ENCODE assay signal across 1 cellular context in the genomic region with DNA sequence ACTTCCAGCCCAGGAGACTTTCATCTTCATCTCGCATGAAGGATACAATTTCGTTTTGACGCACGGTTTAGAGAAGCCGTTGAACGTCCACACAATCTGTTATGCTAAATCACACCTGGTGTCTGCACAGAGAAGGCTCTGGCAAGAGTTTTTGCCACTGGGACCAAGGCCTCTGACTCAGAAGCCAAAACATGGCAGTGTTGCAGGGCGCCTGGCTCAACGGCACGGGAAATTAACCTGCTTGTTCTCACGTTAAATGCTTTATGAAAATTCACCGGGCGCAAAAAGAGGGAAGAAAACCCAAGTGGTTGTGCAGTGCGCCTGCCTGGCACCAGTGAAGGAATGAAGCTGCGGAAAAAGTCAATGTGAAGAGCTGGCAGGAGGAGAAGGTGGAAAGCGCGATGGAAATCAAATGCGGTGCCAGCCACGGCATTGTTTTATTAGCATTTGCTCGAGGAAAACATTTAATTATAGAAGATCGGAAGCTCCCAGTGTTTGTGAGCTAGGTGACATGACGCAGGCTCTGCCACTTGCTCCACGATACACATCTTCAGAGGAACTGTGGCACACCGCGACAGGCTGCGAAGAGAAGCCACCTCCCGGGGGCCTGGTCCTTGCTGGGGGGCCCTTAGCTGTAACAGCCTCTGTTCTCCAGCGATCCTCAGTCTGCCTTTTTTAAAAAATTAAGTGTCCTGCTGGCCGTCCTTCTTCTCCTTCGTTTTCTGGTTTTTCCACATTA.
TF ChIP-seq lines count a peak whose summit lies in the region.

No MANE protein-coding gene starts in this region.

TF ChIP-seq in H1, 55 proteins besides CTCF, POLR2A, EP300 and RAD21 (continued from another document):
- TF ChIP-seq YY1 (IDR thresholded peaks at IDR 0.05; ENCODE audit: low read depth, low read length) (no peak), SRF (IDR thresholded peaks at IDR 0.05; ENCODE audit: low read depth, low read length) (no peak), KDM1A (IDR thresholded peaks at IDR 0.05; ENCODE audit: borderline replicate concordance, low read length) (no peak), CTBP2 (IDR thresholded peaks at IDR 0.05; ENCODE audit: borderline replicate concordance, insufficient read depth, insufficient read length, low read length) (no peak), SIRT6 (IDR thresholded peaks at IDR 0.05; ENCODE audit: low read length) (no peak), SAP30 (IDR thresholded peaks at IDR 0.05; ENCODE audit: insufficient read depth, insufficient replicate concordance, low read length) (no peak), PHF8 (conservative IDR thresholded peaks at IDR 0.05; ENCODE audit: low read depth, low read length) (no peak)
- TF ChIP-seq, protein P1, sequence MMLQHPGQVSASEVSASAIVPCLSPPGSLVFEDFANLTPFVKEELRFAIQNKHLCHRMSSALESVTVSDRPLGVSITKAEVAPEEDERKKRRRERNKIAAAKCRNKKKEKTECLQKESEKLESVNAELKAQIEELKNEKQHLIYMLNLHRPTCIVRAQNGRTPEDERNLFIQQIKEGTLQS (IDR thresholded peaks at IDR 0.05; ENCODE audit: insufficient read depth, low read depth, low read length): no peak
